In genomic region chr3:10311710-10312109, GRCh38 we compare ENCODE assay signal across 1 cellular context.
TF ChIP-seq lines count a peak whose summit lies in the region.

No MANE protein-coding gene starts in this region.

TF ChIP-seq in IMR-90, 13 proteins besides CTCF, POLR2A, EP300 and RAD21:
- TF ChIP-seq BHLHE40 (IDR thresholded peaks at IDR 0.05; ENCODE audit: low read depth, low read length) (no peak), NFE2L2 (IDR thresholded peaks at IDR 0.05; ENCODE audit: low read depth, low read length) (no peak), RFX5 (IDR thresholded peaks at IDR 0.05; ENCODE audit: low read depth, low read length) (no peak), USF2 (IDR thresholded peaks at IDR 0.05; ENCODE audit: low read depth, low read length) (no peak), CEBPB (IDR thresholded peaks at IDR 0.05; ENCODE audit: low read depth, low read length) (no peak), SMC3 (IDR thresholded peaks at IDR 0.05; ENCODE audit: low read depth, low read length) (no peak), RCOR1 (IDR thresholded peaks at IDR 0.05; ENCODE audit: insufficient replicate concordance, low read length) (no peak), CHD1 (IDR thresholded peaks at IDR 0.05; ENCODE audit: low read depth, low read length) (no peak), MAFK (IDR thresholded peaks at IDR 0.05; ENCODE audit: low read depth, low read length) (no peak), MAZ (IDR thresholded peaks at IDR 0.05; ENCODE audit: borderline replicate concordance, low read depth, low read length) (no peak)
